ENCODE assay signal across 9 cellular contexts in genomic region chr9:131839281-131840084, GRCh38.
DNase-seq lines count a peak whose midpoint lies in the region; ATAC-seq lines count a peak whose summit lies in the region.
"Had no signal": no experiment of that assay in that cellular context is flagged by ENCODE, and none has a peak within 500 bp of the region (broad histone marks: within the 10 kb centered on the region; RNA-seq: fewer than 3 reads in every experiment).

No MANE protein-coding gene starts in this region.

- no peak overlapping the region for H2BK12ac ChIP-seq in trophoblast cell (ENCODE audit: low read length)

- no peak overlapping the region for H3K14ac ChIP-seq in trophoblast cell (ENCODE audit: low read length)

- no peak overlapping the region for H3K4me3 ChIP-seq in SJCRH30
- H3K4me3 ChIP-seq in trophoblast cell (ENCODE audit: low read depth, low read length) = no peak overlapping the region

- no peak overlapping the region for H4K91ac ChIP-seq in trophoblast cell (ENCODE audit: low read depth, low read length)

- peaks cover 42% of the 10 kb centered on the region for H3K27me3 Mint-ChIP-seq in activated naive CD4-positive, alpha-beta T cell treated with anti-CD3 and anti-CD28 coated beads for 36 hours (ENCODE audit: low read depth)
- peaks cover 3 to 67% (median 29%) of the 10 kb centered on the region in 5 donors for H3K27me3 Mint-ChIP-seq in naive thymus-derived CD8-positive, alpha-beta T cell

- no peaks in the 10 kb centered on the region for H3K36me3 Mint-ChIP-seq in activated naive CD4-positive, alpha-beta T cell treated with anti-CD3 and anti-CD28 coated beads for 36 hours (ENCODE audit: low read depth)
- no peaks in the 10 kb centered on the region for H3K36me3 Mint-ChIP-seq in naive thymus-derived CD8-positive, alpha-beta T cell

- no peak overlapping the region for H3K4ac ChIP-seq in trophoblast cell (ENCODE audit: low read depth, low read length)

- H3K18ac ChIP-seq in trophoblast cell (ENCODE audit: low read length) = no peak overlapping the region

- H3K9me3 ChIP-seq in SJCRH30 (replicated peaks) = no peaks in the 10 kb centered on the region
- H3K9me3 ChIP-seq in trophoblast cell (ENCODE audit: insufficient read depth, low read depth, low read length) = no peaks in the 10 kb centered on the region

- DNase-seq in CMK (ENCODE audit: low read depth) (peak; percentile 22), SJCRH30 (peak; percentile 95 to 98), trophoblast cell (no peak), DMS79 (lab: John Stamatoyannopoulos, UW) (no peak)
- DNase-seq in activated naive CD4-positive, alpha-beta T cell treated with anti-CD3 and anti-CD28 coated beads for 36 hours = peak; percentile 48
- DNase-seq in naive thymus-derived CD8-positive, alpha-beta T cell = peak in 1 of 10 donors; percentile 57
- DNase-seq: NCI-H524 treated with DMSO at 0.1 percent for 48 hours had no signal

- H3K27ac ChIP-seq in SJCRH30 (peak overlapping the region; percentile 98), trophoblast cell (ENCODE audit: low read depth, low read length) (no peak overlapping the region)

- H2AK5ac ChIP-seq in trophoblast cell (ENCODE audit: low read length) = no peak overlapping the region

- H4K8ac ChIP-seq in trophoblast cell (ENCODE audit: low read depth, low read length) = no peak overlapping the region

- no peaks in the 10 kb centered on the region for H3K79me1 ChIP-seq in trophoblast cell (ENCODE audit: low read length)

- H3K27me3 ChIP-seq in SJCRH30 (no peaks in the 10 kb centered on the region), trophoblast cell (ENCODE audit: insufficient read depth, low read length) (no peaks in the 10 kb centered on the region)

- intact Hi-C loops in activated naive CD4-positive, alpha-beta T cell treated with anti-CD3 and anti-CD28 coated beads for 36 hours (cut with micrococcal nuclease) = no loop called here

- ATAC-seq in naive thymus-derived CD8-positive, alpha-beta T cell = no peak
- ATAC-seq in GM18909 (IDR thresholded peaks at IDR 0.05; ENCODE audit: poor library complexity, unreplicated experiment) = no peak
- ATAC-seq in GM19397 (IDR thresholded peaks at IDR 0.05; ENCODE audit: unreplicated experiment) = no peak

- no peak overlapping the region for H2AFZ ChIP-seq in trophoblast cell (ENCODE audit: insufficient read depth, low read length, poor library complexity)

- H3K4me1 ChIP-seq in SJCRH30 (peaks cover 38% of the 10 kb centered on the region), trophoblast cell (ENCODE audit: control insufficient read depth in 1 of 2, insufficient read depth in 2 of 2, low read length in 2 of 2) (no peaks in the 10 kb centered on the region)

- H3K4me1 Mint-ChIP-seq in activated naive CD4-positive, alpha-beta T cell treated with anti-CD3 and anti-CD28 coated beads for 36 hours (ENCODE audit: low read depth) = peaks cover 12% of the 10 kb centered on the region
- H3K4me1 Mint-ChIP-seq in naive thymus-derived CD8-positive, alpha-beta T cell = peaks cover 0 to 8% (median 0%) of the 10 kb centered on the region in 4 donors

- no peak overlapping the region for H3K9ac ChIP-seq in trophoblast cell (ENCODE audit: low read length)

- no peak overlapping the region for H2BK5ac ChIP-seq in trophoblast cell (ENCODE audit: low read depth, low read length, poor library complexity)

- peaks cover 3% of the 10 kb centered on the region for H3K9me3 Mint-ChIP-seq in activated naive CD4-positive, alpha-beta T cell treated with anti-CD3 and anti-CD28 coated beads for 36 hours
- H3K9me3 Mint-ChIP-seq in naive thymus-derived CD8-positive, alpha-beta T cell = peaks cover 0 to 8% (median 0%) of the 10 kb centered on the region in 9 donors

- no peak overlapping the region for H3K23ac ChIP-seq in trophoblast cell (ENCODE audit: low read length)

- H3K27ac Mint-ChIP-seq in activated naive CD4-positive, alpha-beta T cell treated with anti-CD3 and anti-CD28 coated beads for 36 hours = peak overlapping the region; percentile 18
- H3K27ac Mint-ChIP-seq in naive thymus-derived CD8-positive, alpha-beta T cell = peak overlapping the region in 6 of 10 donors; percentile 22 to 46 (median 40)

- H4K12ac ChIP-seq in trophoblast cell (ENCODE audit: low read depth, low read length) = no peak overlapping the region

- H2BK120ac ChIP-seq in trophoblast cell (ENCODE audit: insufficient read depth, low read length, poor library complexity) = no peak overlapping the region

- no peak overlapping the region for H3K4me2 ChIP-seq in trophoblast cell (ENCODE audit: low read length)

- POLR2A ChIA-PET in naive thymus-derived CD8-positive, alpha-beta T cell (lab: Charles Lee) = no interaction called here

- H3K4me3 Mint-ChIP-seq in activated naive CD4-positive, alpha-beta T cell treated with anti-CD3 and anti-CD28 coated beads for 36 hours = no peak overlapping the region
- peak overlapping the region in 1 of 10 donors; percentile 10 for H3K4me3 Mint-ChIP-seq in naive thymus-derived CD8-positive, alpha-beta T cell

- H3K36me3 ChIP-seq in SJCRH30 = no peaks in the 10 kb centered on the region
- H3K36me3 ChIP-seq in trophoblast cell (ENCODE audit: control insufficient read depth in 1 of 2, insufficient read depth in 2 of 2, low read length in 2 of 2) = no peaks in the 10 kb centered on the region

- H3K79me2 ChIP-seq in trophoblast cell (ENCODE audit: control insufficient read depth, insufficient read depth, low read length, poor library complexity) = no peaks in the 10 kb centered on the region

- WGBS in trophoblast cell (ENCODE audit: extremely low coverage, insufficient coverage, insufficient read length) = no CpG with 5 or more reads among the region's 22 CpGs

- CTCF ChIA-PET in activated naive CD4-positive, alpha-beta T cell treated with anti-CD3 and anti-CD28 coated beads for 36 hours (lab: Charles Lee) = interaction anchor here (1.2 kb wide), 1 partner anchor 397 kb away, joined by 4 read pairs; no protein-coding TSS in a partner anchor

Comparison
In these comparisons a context has a peak if more than half of its experiments do, and no peak if none do; other contexts are left out.
1. DNase-seq: peak in CMK (single experiment), SJCRH30 (2 of 2) and activated naive CD4-positive, alpha-beta T cell treated with anti-CD3 and anti-CD28 coated beads for 36 hours (single experiment); none in trophoblast cell (0 of 2) and DMS79 (single experiment).